8 cellular contexts compared by ENCODE assay signal in the genomic region with DNA sequence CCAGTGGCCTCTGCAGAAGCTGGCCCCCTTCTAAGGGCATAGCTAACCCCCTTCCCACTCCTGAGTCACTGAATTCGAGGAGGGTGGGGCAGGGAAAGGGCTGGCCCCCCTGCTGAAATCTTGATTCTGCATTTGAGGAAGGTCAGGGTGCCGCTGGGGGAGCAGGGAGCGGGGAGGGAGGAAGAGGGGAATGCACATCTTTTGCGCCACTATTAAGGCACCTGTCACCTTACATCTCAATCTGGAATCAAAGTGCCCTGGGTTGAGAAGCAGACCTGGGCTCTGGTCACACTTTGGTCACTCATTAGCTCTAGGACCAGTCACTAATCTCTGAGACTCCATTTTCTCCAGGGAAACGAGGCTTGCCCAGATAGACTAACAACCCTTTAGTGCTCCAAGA.
DNase-seq lines count a peak whose midpoint lies in the region; ATAC-seq and TF ChIP-seq lines count a peak whose summit lies in the region.

No MANE protein-coding gene starts in this region.

- H3K27me3 ChIP-seq in DOHH2 (ENCODE audit: control insufficient read depth, low read length) (peaks cover 14% of the 10 kb centered on the region), OCI-LY1 (ENCODE audit: insufficient read depth, low read length) (no peaks in the 10 kb centered on the region), endocrine pancreas (ENCODE audit: control insufficient read depth, insufficient read depth, low read length) (no peaks in the 10 kb centered on the region), psoas muscle (ENCODE audit: insufficient read depth in 3 of 3, low read length in 2 of 3) (peaks cover 0 to 13% (median 4%) of the 10 kb centered on the region in 3 donors)

- H3K4me3 ChIP-seq in DOHH2 (ENCODE audit: low read length) (peak overlapping the region; percentile 76), OCI-LY1 (ENCODE audit: low read depth, low read length, poor library complexity, severe bottlenecking) (peak overlapping the region; percentile 60), endocrine pancreas (ENCODE audit: control insufficient read depth, insufficient read depth, low read length) (peak overlapping the region; percentile 63), psoas muscle (peak overlapping the region; percentile 61)

- H3K9me2 ChIP-seq in DOHH2 (replicated peaks; ENCODE audit: control insufficient read depth, low read length): no peaks in the 10 kb centered on the region
- H3K9me2 ChIP-seq in OCI-LY1 (ENCODE audit: low read depth, low read length): no peaks in the 10 kb centered on the region

- 42 to 53% (median 50%) methylated on average over 5 of the region's 5 CpGs for WGBS in psoas muscle, 3 donors

- ATAC-seq in psoas muscle: no peak
- ATAC-seq in GM19452 (IDR thresholded peaks at IDR 0.05; ENCODE audit: unreplicated experiment): no peak
- ATAC-seq in GM21825 (IDR thresholded peaks at IDR 0.05; ENCODE audit: unreplicated experiment): no peak

- no peak overlapping the region for H3K27ac ChIP-seq in DOHH2 (ENCODE audit: low read depth, low read length)
- no peak overlapping the region for H3K27ac ChIP-seq in OCI-LY1 (ENCODE audit: low read depth, low read length, poor library complexity, severe bottlenecking)
- H3K27ac ChIP-seq in psoas muscle: peak overlapping the region; percentile 7

- intact Hi-C loops in psoas muscle (cut with DNase I): no loop called here

- H3K79me2 ChIP-seq in DOHH2 (ENCODE audit: control insufficient read depth, low read length) (no peaks in the 10 kb centered on the region), OCI-LY1 (ENCODE audit: insufficient read depth, low read length) (no peaks in the 10 kb centered on the region)

- no peaks in the 10 kb centered on the region for H3K9me3 ChIP-seq in DOHH2 (ENCODE audit: control insufficient read depth, insufficient read depth, low read length)
- no peaks in the 10 kb centered on the region for H3K9me3 ChIP-seq in OCI-LY1 (ENCODE audit: low read length)
- no peaks in the 10 kb centered on the region for H3K9me3 ChIP-seq in endocrine pancreas (ENCODE audit: control insufficient read depth, low read length)
- no peaks in the 10 kb centered on the region for H3K9me3 ChIP-seq in psoas muscle

- no peaks in the 10 kb centered on the region for H3F3A ChIP-seq in DOHH2 (ENCODE audit: control insufficient read depth, insufficient read depth)
- H3F3A ChIP-seq in OCI-LY1 (ENCODE audit: insufficient read depth, low read length): no peaks in the 10 kb centered on the region

- TF ChIP-seq CTCF in DOHH2 (IDR thresholded peaks at IDR 0.05; ENCODE audit: low read depth, low read length, poor library complexity, severe bottlenecking) (no peak), OCI-LY1 (IDR thresholded peaks at IDR 0.05; ENCODE audit: low read length) (no peak), psoas muscle (IDR thresholded peaks at IDR 0.05) (no peak)

- H3K9ac ChIP-seq in OCI-LY1 (ENCODE audit: low read length): peak overlapping the region; percentile 39; the same call in 1 of the 2 replicates
- peak overlapping the region; percentile 47 for H3K9ac ChIP-seq in endocrine pancreas (ENCODE audit: control insufficient read depth, insufficient read depth, low read length)

- H2AFZ ChIP-seq in OCI-LY1 (ENCODE audit: low read length): no peak overlapping the region

- no peaks in the 10 kb centered on the region for H4K20me1 ChIP-seq in DOHH2 (ENCODE audit: control insufficient read depth, insufficient read depth, low read depth, low read length)
- H4K20me1 ChIP-seq in OCI-LY1 (ENCODE audit: insufficient read depth, low read length): no peaks in the 10 kb centered on the region

- H3K4me1 ChIP-seq in DOHH2 (ENCODE audit: control insufficient read depth, low read length): peaks cover 16% of the 10 kb centered on the region
- H3K4me1 ChIP-seq in OCI-LY1 (ENCODE audit: insufficient read depth, low read length, severe bottlenecking): peaks cover 13% of the 10 kb centered on the region
- no peaks in the 10 kb centered on the region for H3K4me1 ChIP-seq in endocrine pancreas (ENCODE audit: control insufficient read depth, insufficient read depth, low read length)
- H3K4me1 ChIP-seq in psoas muscle: peaks cover 7% of the 10 kb centered on the region

- H3K4me2 ChIP-seq in DOHH2 (ENCODE audit: low read length): peak overlapping the region; percentile 69
- peak overlapping the region; percentile 72 for H3K4me2 ChIP-seq in OCI-LY1 (ENCODE audit: low read length)

- H3K36me3 ChIP-seq in DOHH2 (ENCODE audit: control insufficient read depth, low read length): no peaks in the 10 kb centered on the region
- no peaks in the 10 kb centered on the region for H3K36me3 ChIP-seq in OCI-LY1 (ENCODE audit: insufficient read depth, low read length)
- H3K36me3 ChIP-seq in endocrine pancreas (ENCODE audit: control insufficient read depth, insufficient read depth, low read length): no peaks in the 10 kb centered on the region
- H3K36me3 ChIP-seq in psoas muscle (ENCODE audit: insufficient read depth in 1 of 2, low read depth in 1 of 2): no peaks in the 10 kb centered on the region

- DNase-seq in psoas muscle: no peak
- no peak for DNase-seq in NCI-H1092 treated with DMSO at 0.1 percent for 48 hours (lab: John Stamatoyannopoulos, UW)
- DNase-seq in NCI-H2081 (lab: John Stamatoyannopoulos, UW): no peak
